In the genomic region with DNA sequence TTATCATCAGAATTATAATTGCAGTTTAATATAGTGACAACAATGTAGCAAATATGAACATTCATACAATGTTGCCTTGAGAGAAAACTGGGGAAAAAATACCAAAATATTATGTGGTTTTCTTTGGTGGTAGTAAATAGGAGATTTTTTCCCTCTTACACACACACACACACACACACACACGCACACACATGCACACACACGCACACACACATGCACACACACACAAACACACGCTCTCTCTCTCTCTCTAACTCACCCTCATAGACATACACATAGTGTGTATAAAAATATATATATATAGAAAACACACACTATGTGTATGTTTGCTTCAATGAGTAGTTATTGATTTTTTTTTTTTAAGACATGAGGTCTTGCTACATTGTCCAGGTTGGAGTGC, we compare ENCODE assay signal across 27 cellular contexts.
"Had no signal": no experiment of that assay in that cellular context is flagged by ENCODE, and none has a peak within 500 bp of the region (broad histone marks: within the 10 kb centered on the region; RNA-seq: fewer than 3 reads in every experiment).

No MANE protein-coding gene starts in this region.

- H3K4me3 ChIP-seq: stomach, suprapubic skin, testis, thoracic aorta, thyroid gland, tibial artery, tibial nerve, transverse colon, upper lobe of left lung, upper lobe of right lung, uterus, vagina had no signal

- H3K4me1 ChIP-seq: stomach, suprapubic skin, testis, thyroid gland, tibial artery, tibial nerve, transverse colon, upper lobe of left lung, upper lobe of right lung, uterus, vagina had no signal

- H3K9me3 ChIP-seq: stomach, suprapubic skin, testis, thoracic aorta, thyroid gland, tibial artery, tibial nerve, transverse colon, upper lobe of left lung, upper lobe of right lung, uterus, vagina had no signal

- H3K36me3 ChIP-seq: stomach, suprapubic skin, thoracic aorta, thyroid gland, tibial artery, tibial nerve, transverse colon, upper lobe of left lung, upper lobe of right lung, uterus, vagina had no signal

- ATAC-seq: stimulated activated effector memory CD8-positive, alpha-beta T cell treated with anti-CD3 and anti-CD28 coated beads, Interleukin-12 subunit alpha, Interleukin-12 subunit beta, amount 100 ng/mL, for 72 hours; stimulated activated memory B cell treated with anti-CD40 and anti-IgM and Interleukin-4, amounts not matched to agents 10 μg/mL and 1 μg/mL and 100 μg/mL, for 72 hours; stimulated activated naive B cell treated with anti-CD40 and anti-IgM and Interleukin-4, amounts not matched to agents 10 μg/mL and 1 μg/mL and 100 μg/mL, for 72 hours; stimulated activated naive CD8-positive, alpha-beta T cell treated with anti-CD3 and anti-CD28 coated beads, Interleukin-15, amount 100 ng/mL, for 72 hours; stimulated activated naive CD8-positive, alpha-beta T cell treated with anti-CD3 and anti-CD28 coated beads, Interleukin-15, Interleukin-2, amounts not matched to agents 100 U/mL and 50 U/mL, for 24 hours; upper lobe of right lung had no signal

- FAIRE-seq: urothelium cell line had no signal

- DNase-seq: stimulated activated CD4-positive, alpha-beta T cell treated with anti-CD3 and anti-CD28 coated beads, Interleukin-2, amount 100 ng/mL, for 48 hours; stimulated activated CD4-positive, alpha-beta T cell treated with anti-CD3 and anti-CD28 coated beads, Interleukin-4, amount 100 ng/mL, for 1 hour; stimulated activated CD4-positive, alpha-beta T cell treated with anti-CD3 and anti-CD28 coated beads, Interleukin-4, amount 100 ng/mL, for 24 hours; stimulated activated CD4-positive, alpha-beta T cell treated with anti-CD3 and anti-CD28 coated beads, Interleukin-4, amount 100 ng/mL, for 4 hours; stimulated activated CD8-positive, alpha-beta memory T cell treated with anti-CD3 and anti-CD28 coated beads, Interleukin-4, amount 100 ng/mL, for 48 hours; stimulated activated naive B cell treated with anti-CD40 and anti-IgM and Interleukin-4, amounts not matched to agents 10 μg/mL and 1 μg/mL and 100 μg/mL, for 72 hours; stimulated activated naive CD4-positive, alpha-beta T cell; stimulated activated naive CD4-positive, alpha-beta T cell treated with Interleukin-2 at 50 U/mL for 16 hours; stimulated activated naive CD8-positive, alpha-beta T cell treated with anti-CD3 and anti-CD28 coated beads, Interleukin-15, amount 100 ng/mL, for 72 hours; stimulated activated naive CD8-positive, alpha-beta T cell treated with anti-CD3 and anti-CD28 coated beads, Interleukin-15, Interleukin-2, amounts not matched to agents 100 U/mL and 50 U/mL, for 24 hours; stomach; substantia nigra; testis; thyroid gland; tibial artery; transverse colon; trophoblast cell; upper lobe of left lung; upper lobe of right lung; uterus had no signal

- H3K27ac ChIP-seq: stomach, suprapubic skin, testis, thoracic aorta, thyroid gland, tibial artery, tibial nerve, transverse colon, upper lobe of left lung, upper lobe of right lung, uterus, vagina had no signal
